In genomic region chr13:26628706-26629105, GRCh38 we compare ENCODE assay signal across 11 cellular contexts.
A peak's percentile ranks its signal among the peaks of the same experiment; 100 is the strongest.
DNase-seq lines count a peak whose midpoint lies in the region; ATAC-seq and TF ChIP-seq lines count a peak whose summit lies in the region.
"Had no signal": no experiment of that assay in that cellular context is flagged by ENCODE, and none has a peak within 500 bp of the region (broad histone marks: within the 10 kb centered on the region; RNA-seq: fewer than 3 reads in every experiment).

No MANE protein-coding gene starts in this region.

- 95 to 96% methylated on average over 8 of the region's 8 CpGs for WGBS in aorta, 2 donors

- peaks cover 0 to 2% of the 10 kb centered on the region in 2 donors for H3K36me3 ChIP-seq in aorta (ENCODE audit: control insufficient read depth in 1 of 2, insufficient read depth in 2 of 2, low read length in 1 of 2)

- intact Hi-C loops in aorta (cut with DNase I): no loop called here

- H3K4me1 ChIP-seq in aorta (ENCODE audit: control insufficient read depth in 1 of 2, insufficient read depth in 2 of 2, low read length in 2 of 2): no peaks in the 10 kb centered on the region
- H3K4me1 ChIP-seq: SJCRH30 had no signal

- H3K27ac ChIP-seq in aorta (ENCODE audit: low read depth in 1 of 2, low read length in 2 of 2): no peak overlapping the region
- H3K27ac ChIP-seq: SJCRH30 had no signal

- ATAC-seq in aorta (ENCODE audit: low FRiP score): peak; percentile 56

- TF ChIP-seq CTCF in fibroblast of pulmonary artery (IDR thresholded peaks at IDR 0.05; ENCODE audit: low read length, missing control alignments): peak; percentile 34

- H3K27me3 ChIP-seq in aorta (ENCODE audit: control insufficient read depth in 1 of 2, insufficient read depth in 2 of 2, low read length in 1 of 2): no peaks in the 10 kb centered on the region
- H3K27me3 ChIP-seq: SJCRH30 had no signal

- peak; percentile 5 for DNase-seq in stimulated activated CD4-positive, alpha-beta T cell treated with anti-CD3 and anti-CD28 coated beads, Interleukin-4, amount 100 ng/mL, for 24 hours
- DNase-seq in stimulated activated CD4-positive, alpha-beta T cell treated with anti-CD3 and anti-CD28 coated beads, Interleukin-12 subunit alpha, Interleukin-12 subunit beta, amount 100 ng/mL, for 4 hours: no peak
- peak; percentile 2 for DNase-seq in OCI-M1 (lab: John Stamatoyannopoulos, UW)
- DNase-seq in fibroblast of pulmonary artery (ENCODE audit: low read depth): peak; percentile 56
- DNase-seq in aorta: no peak
- no peak for DNase-seq in NCI-H2227 (lab: John Stamatoyannopoulos, UW; ENCODE audit: unreplicated experiment)
- DNase-seq in NCI-H2029 treated with DMSO at 0.1 percent for 48 hours (lab: John Stamatoyannopoulos, UW): no peak
- no peak for DNase-seq in superior temporal gyrus (ENCODE audit: extremely low spot score)
- DNase-seq: DMS153, naive B cell had no signal

- no peak overlapping the region for H3K4me3 ChIP-seq in fibroblast of pulmonary artery (replicated peaks; ENCODE audit: low read depth, low read length)
- H3K4me3 ChIP-seq in aorta (ENCODE audit: low read length in 2 of 2): no peak overlapping the region
- H3K4me3 ChIP-seq: SJCRH30 had no signal

- peaks cover 1% of the 10 kb centered on the region for H3K9me3 ChIP-seq in aorta (ENCODE audit: control insufficient read depth, low read length)

Comparison
In these comparisons a context has a peak if more than half of its experiments do, and no peak if none do; other contexts are left out.
1. DNase-seq: peak in stimulated activated CD4-positive, alpha-beta T cell treated with anti-CD3 and anti-CD28 coated beads, Interleukin-4, amount 100 ng/mL, for 24 hours (single experiment), OCI-M1 (single experiment) and fibroblast of pulmonary artery (single experiment); none in stimulated activated CD4-positive, alpha-beta T cell treated with anti-CD3 and anti-CD28 coated beads, Interleukin-12 subunit alpha, Interleukin-12 subunit beta, amount 100 ng/mL, for 4 hours (single experiment), aorta (0 of 2), NCI-H2227 (single experiment), NCI-H2029 treated with DMSO at 0.1 percent for 48 hours (single experiment) and superior temporal gyrus (single experiment).